ENCODE assay signal across 8 cellular contexts in genomic region chr4:122450847-122451246, GRCh38. TPM values are rescaled to one million over a fixed set of nuclear protein-coding genes. Genes with fewer than 3 reads are reported as not detected.
DNase-seq lines count a peak whose midpoint lies in the region; ATAC-seq and TF ChIP-seq lines count a peak whose summit lies in the region.

No MANE protein-coding gene starts in this region.

- H3K4me3 Mint-ChIP-seq in glutamatergic neuron (ENCODE audit: unreplicated experiment), result no peak overlapping the region

- ATAC-seq in HG03025 (IDR thresholded peaks at IDR 0.05; ENCODE audit: low FRiP score, unreplicated experiment), result no peak

- no peak overlapping the region for H3K27ac Mint-ChIP-seq in glutamatergic neuron (ENCODE audit: unreplicated experiment)

- H3K4me1 Mint-ChIP-seq in glutamatergic neuron (ENCODE audit: low read depth, unreplicated experiment), result no peaks in the 10 kb centered on the region

- no peaks in the 10 kb centered on the region for H3K36me3 ChIP-seq in kidney epithelial cell (ENCODE audit: control insufficient read depth, insufficient read depth, low read length)

- no peak overlapping the region for H3K4me3 ChIP-seq in kidney epithelial cell (ENCODE audit: low read depth, low read length)

- peak; percentile 27 for TF ChIP-seq CTCF in kidney epithelial cell (IDR thresholded peaks at IDR 0.05; ENCODE audit: insufficient read depth, low read length, poor library complexity, severe bottlenecking)
- no peak for TF ChIP-seq CTCF in glutamatergic neuron (IDR thresholded peaks at IDR 0.05; ENCODE audit: partially characterized antibody, unreplicated experiment)

- no peaks in the 10 kb centered on the region for H3K36me3 Mint-ChIP-seq in glutamatergic neuron (ENCODE audit: unreplicated experiment)

- DNase-seq in COLO829 (ENCODE audit: low spot score), result peak; percentile 30
- DNase-seq in HT-29 (ENCODE audit: low spot score), result peak; percentile 69
- DNase-seq in activated T-cell treated with anti-CD3 and anti-CD28 coated beads, Interleukin-2, amount 50 U/mL, for 1 hour, result peak; percentile 15
- no peak for DNase-seq in kidney epithelial cell (ENCODE audit: low read depth)
- DNase-seq in glutamatergic neuron, result no peak
- DNase-seq in cerebellar nuclear complex (lab: John Stamatoyannopoulos, UW), result no peak
- DNase-seq in dedifferentiated amniotic fluid mesenchymal stem cell (ENCODE audit: extremely low spot score), result no peak

- H3K9me3 Mint-ChIP-seq in glutamatergic neuron (ENCODE audit: unreplicated experiment), result peaks cover 2% of the 10 kb centered on the region

- H3K27me3 ChIP-seq in kidney epithelial cell (ENCODE audit: control insufficient read depth, insufficient read depth, low read length), result no peaks in the 10 kb centered on the region

- no peaks in the 10 kb centered on the region for H3K27me3 Mint-ChIP-seq in glutamatergic neuron (ENCODE audit: unreplicated experiment)

RNA-seq across cellular contexts. Expression of gene IL2, which starts 5.7 kb away (rescaled TPM):
- not detected in 2 replicates for total RNA-seq in HT-29 (2014; rRNA removed; shearing (Covaris generic))
- total RNA-seq in kidney epithelial cell, result not detected in 2 replicates
- total RNA-seq in glutamatergic neuron (ENCODE audit: unreplicated experiment), result not detected

Comparison
In these comparisons a context has a peak if more than half of its experiments do, and no peak if none do; other contexts are left out.
1. DNase-seq: peak in COLO829 (single experiment), HT-29 (single experiment) and activated T-cell treated with anti-CD3 and anti-CD28 coated beads, Interleukin-2, amount 50 U/mL, for 1 hour (single experiment); none in kidney epithelial cell (single experiment), glutamatergic neuron (single experiment), cerebellar nuclear complex (0 of 2) and dedifferentiated amniotic fluid mesenchymal stem cell (single experiment).